In the genomic region with DNA sequence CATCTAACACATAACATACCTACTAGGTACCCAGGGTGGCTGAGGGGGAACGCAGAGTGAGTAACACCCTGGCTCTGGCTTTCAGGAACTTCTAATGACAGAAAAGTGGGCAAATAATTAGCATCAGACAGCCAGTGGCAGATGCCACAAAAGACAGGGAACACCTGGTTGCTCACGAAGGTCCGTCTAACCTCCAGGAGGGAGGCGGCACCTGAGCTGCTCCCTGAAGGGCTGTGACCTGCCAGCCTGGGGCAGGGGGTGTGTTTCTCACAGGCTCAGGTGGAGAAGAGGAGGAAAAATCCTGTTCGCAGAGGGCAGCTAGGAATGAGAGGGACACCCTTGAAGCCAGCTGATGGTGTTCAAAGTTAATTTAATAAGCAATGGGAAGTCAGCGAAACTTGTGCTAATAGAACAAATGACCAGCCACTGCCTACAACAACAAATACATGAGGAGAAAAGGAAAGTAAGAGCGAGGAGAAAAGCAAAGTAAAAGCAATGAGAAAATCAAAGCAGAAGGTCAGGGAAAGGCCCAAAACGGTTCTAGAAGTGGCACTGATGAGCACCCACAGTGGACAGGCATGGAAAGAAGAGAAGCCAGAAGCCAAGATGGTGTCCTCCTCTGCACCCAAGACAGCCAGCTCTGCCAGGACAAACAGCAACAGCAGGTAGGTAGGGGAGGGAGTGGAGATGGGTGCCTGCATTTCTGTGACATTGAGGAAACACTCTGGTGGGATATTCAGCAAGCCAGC, we compare ENCODE assay signal across 14 cellular contexts.
DNase-seq lines count a peak whose midpoint lies in the region; FAIRE-seq and TF ChIP-seq lines count a peak whose summit lies in the region.
"Had no signal": no experiment of that assay in that cellular context is flagged by ENCODE, and none has a peak within 500 bp of the region (broad histone marks: within the 10 kb centered on the region; RNA-seq: fewer than 3 reads in every experiment).

No MANE protein-coding gene starts in this region.

- H3K4me2 ChIP-seq in OCI-LY7 (ENCODE audit: low read length) (peak overlapping the region; percentile 74), hepatocyte (no peak overlapping the region)

- H3K79me2 ChIP-seq in OCI-LY7 (ENCODE audit: insufficient read depth, low read depth, low read length) (peaks cover 68% of the 10 kb centered on the region), hepatocyte (peaks cover 88% of the 10 kb centered on the region)

- H3K36me3 Mint-ChIP-seq in activated CD4-positive, alpha-beta T cell treated with anti-CD3 and anti-CD28 coated beads, Interleukin-2, amount 10 ng/mL, durations not matched to agents 7 days and 5 days (ENCODE audit: low read depth) = peaks cover 9% of the 10 kb centered on the region

- peaks cover 72% of the 10 kb centered on the region for H3K4me1 Mint-ChIP-seq in activated CD4-positive, alpha-beta T cell treated with anti-CD3 and anti-CD28 coated beads, Interleukin-2, amount 10 ng/mL, durations not matched to agents 7 days and 5 days

- no peaks in the 10 kb centered on the region for H3K27me3 ChIP-seq in hepatocyte
- H3K27me3 ChIP-seq in small intestine (ENCODE audit: control insufficient read depth in 2 of 2, insufficient read depth in 2 of 2, low read length in 2 of 2) = no peaks in the 10 kb centered on the region
- H3K27me3 ChIP-seq: SJCRH30 had no signal

- H3K4me1 ChIP-seq in HEK293 (ENCODE audit: control insufficient read depth, insufficient read depth, low read length) (peaks cover 3% of the 10 kb centered on the region; the same call in 1 of the 2 replicates), OCI-LY7 (ENCODE audit: insufficient read depth, low read length, poor library complexity, severe bottlenecking) (peaks cover 51% of the 10 kb centered on the region), hepatocyte (ENCODE audit: insufficient read depth) (peaks cover 32% of the 10 kb centered on the region), small intestine (ENCODE audit: control insufficient read depth in 2 of 2, insufficient read depth in 1 of 2, low read depth in 1 of 2, low read length in 1 of 2) (peaks cover 13 to 44% of the 10 kb centered on the region in 2 donors)

- CTCF ChIA-PET in HEK293 (lab: Yijun Ruan, JAX) (interaction anchor here (0.6 kb wide), 1 partner anchor 11 kb away, joined by 3 read pairs; no protein-coding TSS in a partner anchor), OCI-LY7 (lab: Charles Lee; ENCODE audit: unreplicated experiment) (no interaction called here)
- CTCF ChIA-PET in activated CD4-positive, alpha-beta T cell treated with anti-CD3 and anti-CD28 coated beads, Interleukin-2, amount 10 ng/mL, durations not matched to agents 7 days and 5 days (lab: Charles Lee) = interaction anchor here (0.6 to 1.8 kb wide), 2 partner anchors 12 to 352 kb away, joined by 5 read pairs; no protein-coding TSS in a partner anchor

- H3K27me3 Mint-ChIP-seq in activated CD4-positive, alpha-beta T cell treated with anti-CD3 and anti-CD28 coated beads, Interleukin-2, amount 10 ng/mL, durations not matched to agents 7 days and 5 days = no peaks in the 10 kb centered on the region

- TF ChIP-seq CTCF in HEK293 (tag by site-specific recombination; IDR thresholded peaks at IDR 0.05) = no peak
- TF ChIP-seq CTCF in OCI-LY7 (conservative IDR thresholded peaks at IDR 0.05; ENCODE audit: low read length) = no peak
- TF ChIP-seq CTCF in hepatocyte (IDR thresholded peaks at IDR 0.05; ENCODE audit: poor library complexity) = no peak

- H4K20me1 ChIP-seq in OCI-LY7 (ENCODE audit: insufficient read depth, low read length) = peaks cover 57% of the 10 kb centered on the region
- H4K20me1 ChIP-seq in hepatocyte (ENCODE audit: insufficient read depth, poor library complexity, severe bottlenecking) = peaks cover 21% of the 10 kb centered on the region

- no peak overlapping the region for H3K4me3 Mint-ChIP-seq in activated CD4-positive, alpha-beta T cell treated with anti-CD3 and anti-CD28 coated beads, Interleukin-2, amount 10 ng/mL, durations not matched to agents 7 days and 5 days

- DNase-seq in OCI-LY7 (ENCODE audit: low spot score) (peak; percentile 7), hepatocyte (ENCODE audit: low spot score) (no peak), small intestine (peak; percentile 20), NOMO-1 treated with DMSO at 0.1 percent for 48 hours (lab: John Stamatoyannopoulos, UW; ENCODE audit: unreplicated experiment) (no peak), NCI-H345 (lab: John Stamatoyannopoulos, UW) (no peak)
- no peak for DNase-seq in activated CD4-positive, alpha-beta T cell treated with anti-CD3 and anti-CD28 coated beads, Interleukin-2, amount 10 ng/mL, durations not matched to agents 7 days and 5 days
- DNase-seq: activated CD4-positive, CD25-positive, alpha-beta regulatory T cell treated with anti-CD3 and anti-CD28 coated beads, Interleukin-2, amount 50 U/mL, for 72 hours; activated naive CD4-positive, alpha-beta T cell treated with anti-CD3 and anti-CD28 coated beads, Interleukin-2, amount 50 U/mL, for 16 hours; NCI-H524 treated with DMSO at 0.1 percent for 48 hours; nucleus accumbens; SJCRH30; stimulated activated naive CD8-positive, alpha-beta T cell treated with anti-CD3 and anti-CD28 coated beads, Interleukin-15, Interleukin-2, amounts not matched to agents 100 U/mL and 50 U/mL, for 24 hours had no signal

- H3K9me3 ChIP-seq in HEK293 (ENCODE audit: control insufficient read depth, insufficient read depth, low read depth, low read length) (no peaks in the 10 kb centered on the region), OCI-LY7 (ENCODE audit: low read length) (no peaks in the 10 kb centered on the region), hepatocyte (ENCODE audit: low read depth) (no peaks in the 10 kb centered on the region), small intestine (ENCODE audit: control insufficient read depth, low read depth) (no peaks in the 10 kb centered on the region)
- H3K9me3 ChIP-seq: SJCRH30 had no signal

- no peaks in the 10 kb centered on the region for H3K9me2 ChIP-seq in OCI-LY7 (ENCODE audit: insufficient read depth, low read length)
- H3K9me2 ChIP-seq in hepatocyte (replicated peaks; ENCODE audit: insufficient read depth) = no peaks in the 10 kb centered on the region

- POLR2A ChIA-PET in HEK293 (lab: Yijun Ruan, JAX) (no interaction called here), OCI-LY7 (lab: Charles Lee) (interaction anchor here (3.2 kb wide), 1 partner anchor 82 kb away, joined by 16 read pairs; no protein-coding TSS in a partner anchor)
- POLR2A ChIA-PET in activated CD4-positive, alpha-beta T cell treated with anti-CD3 and anti-CD28 coated beads, Interleukin-2, amount 10 ng/mL, durations not matched to agents 7 days and 5 days (lab: Charles Lee) = no interaction called here

- FAIRE-seq in small intestine (lab: Jason Lieb, UNC) = no peak
- FAIRE-seq: colon had no signal

- no TSS peak for BruUV-seq in OCI-LY7 (replicated peaks; lab: Mats Ljungman, UMichigan)

- no peak overlapping the region for H3K27ac Mint-ChIP-seq in activated CD4-positive, alpha-beta T cell treated with anti-CD3 and anti-CD28 coated beads, Interleukin-2, amount 10 ng/mL, durations not matched to agents 7 days and 5 days

- no peaks in the 10 kb centered on the region for H3K9me3 Mint-ChIP-seq in activated CD4-positive, alpha-beta T cell treated with anti-CD3 and anti-CD28 coated beads, Interleukin-2, amount 10 ng/mL, durations not matched to agents 7 days and 5 days

- intact Hi-C loops in OCI-LY7 (cut with micrococcal nuclease; ENCODE audit: unreplicated experiment) = loop anchor here (2.0 to 5.0 kb wide), 2 partner anchors 42 to 81 kb away; no protein-coding TSS in a partner anchor

- no peak overlapping the region for H2AFZ ChIP-seq in OCI-LY7 (ENCODE audit: low read length)
- no peak overlapping the region for H2AFZ ChIP-seq in hepatocyte

- no peak overlapping the region for H3K27ac ChIP-seq in HEK293 (ENCODE audit: extremely low read depth, low read depth, low read length)
- H3K27ac ChIP-seq in OCI-LY7 (ENCODE audit: low read depth, low read length, poor library complexity, severe bottlenecking) = peak overlapping the region; percentile 94
- H3K27ac ChIP-seq in hepatocyte = peak overlapping the region; percentile 61
- peak overlapping the region; percentile 34 to 76 for H3K27ac ChIP-seq in small intestine (ENCODE audit: low read depth in 1 of 2, low read length in 1 of 2)
- H3K27ac ChIP-seq: SJCRH30 had no signal

- no peaks in the 10 kb centered on the region for H3K36me3 ChIP-seq in HEK293 (ENCODE audit: control insufficient read depth in 2 of 2, insufficient read depth in 1 of 2, low read length in 2 of 2)
- H3K36me3 ChIP-seq in OCI-LY7 (ENCODE audit: insufficient read depth, low read length) = no peaks in the 10 kb centered on the region
- no peaks in the 10 kb centered on the region for H3K36me3 ChIP-seq in hepatocyte (replicated peaks; ENCODE audit: insufficient read depth, low read depth)
- no peaks in the 10 kb centered on the region for H3K36me3 ChIP-seq in small intestine (ENCODE audit: control insufficient read depth in 2 of 2, insufficient read depth in 2 of 2, low read length in 2 of 2)
- H3K36me3 ChIP-seq: SJCRH30 had no signal

- H3K4me3 ChIP-seq in HEK293 (ENCODE audit: low read depth, low read length) = no peak overlapping the region
- H3K4me3 ChIP-seq in OCI-LY7 (ENCODE audit: low read depth, low read length, poor library complexity, severe bottlenecking) = peak overlapping the region; percentile 51
- H3K4me3 ChIP-seq in hepatocyte = no peak overlapping the region
- H3K4me3 ChIP-seq in small intestine (ENCODE audit: low read depth in 1 of 2, low read length in 2 of 2) = no peak overlapping the region
- H3K4me3 ChIP-seq: SJCRH30 had no signal

- WGBS in hepatocyte (ENCODE audit: low lambda C conversion rate, missing lambda C conversion rate) = 93% methylated on average over 8 of the region's 8 CpGs
- 73 to 84% (median 77%) methylated on average over 8 of the region's 8 CpGs for WGBS in small intestine, 3 donors

TF ChIP-seq in HEK293, 187 proteins besides CTCF, POLR2A, EP300 and RAD21:
- peak; percentile 95 for TF ChIP-seq PRDM1 (tag by site-specific recombination; IDR thresholded peaks at IDR 0.05)
- TF ChIP-seq KLF10 (tag by site-specific recombination; IDR thresholded peaks at IDR 0.05) = no peak
- TF ChIP-seq, protein P1, sequence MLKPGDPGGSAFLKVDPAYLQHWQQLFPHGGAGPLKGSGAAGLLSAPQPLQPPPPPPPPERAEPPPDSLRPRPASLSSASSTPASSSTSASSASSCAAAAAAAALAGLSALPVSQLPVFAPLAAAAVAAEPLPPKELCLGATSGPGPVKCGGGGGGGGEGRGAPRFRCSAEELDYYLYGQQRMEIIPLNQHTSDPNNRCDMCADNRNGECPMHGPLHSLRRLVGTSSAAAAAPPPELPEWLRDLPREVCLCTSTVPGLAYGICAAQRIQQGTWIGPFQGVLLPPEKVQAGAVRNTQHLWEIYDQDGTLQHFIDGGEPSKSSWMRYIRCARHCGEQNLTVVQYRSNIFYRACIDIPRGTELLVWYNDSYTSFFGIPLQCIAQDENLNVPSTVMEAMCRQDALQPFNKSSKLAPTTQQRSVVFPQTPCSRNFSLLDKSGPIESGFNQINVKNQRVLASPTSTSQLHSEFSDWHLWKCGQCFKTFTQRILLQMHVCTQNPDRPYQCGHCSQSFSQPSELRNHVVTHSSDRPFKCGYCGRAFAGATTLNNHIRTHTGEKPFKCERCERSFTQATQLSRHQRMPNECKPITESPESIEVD (tag by site-specific recombination; IDR thresholded peaks at IDR 0.05) = no peak
TF ChIP-seq in HEK293: peak in this region for 1.

Comparison
In these comparisons a context has a peak if more than half of its experiments do, and no peak if none do; other contexts are left out.
1. DNase-seq: peak in OCI-LY7 (single experiment) and small intestine (single experiment); none in hepatocyte (single experiment), NOMO-1 treated with DMSO at 0.1 percent for 48 hours (single experiment), NCI-H345 (single experiment) and activated CD4-positive, alpha-beta T cell treated with anti-CD3 and anti-CD28 coated beads, Interleukin-2, amount 10 ng/mL, durations not matched to agents 7 days and 5 days (single experiment).